20 cellular contexts compared by ENCODE assay signal in genomic region chrX:44332437-44332836, GRCh38. TPM values are rescaled to one million over a fixed set of nuclear protein-coding genes. Genes with fewer than 3 reads are reported as not detected.
A peak's percentile ranks its signal among the peaks of the same experiment; 100 is the strongest.
DNase-seq lines count a peak whose midpoint lies in the region; ATAC-seq, FAIRE-seq and TF ChIP-seq lines count a peak whose summit lies in the region.
"Had no signal": no experiment of that assay in that cellular context is flagged by ENCODE, and none has a peak within 500 bp of the region (broad histone marks: within the 10 kb centered on the region; RNA-seq: fewer than 3 reads in every experiment).

No MANE protein-coding gene starts in this region.

- H3K36me3 ChIP-seq in endodermal cell (ENCODE audit: control insufficient read depth, insufficient read depth, low read length) (no peaks in the 10 kb centered on the region), iPS-18a (ENCODE audit: control insufficient read depth, low read depth, low read length) (no peaks in the 10 kb centered on the region), suprapubic skin (no peaks in the 10 kb centered on the region)
- H3K36me3 ChIP-seq: BLaER1 had no signal

- no peak overlapping the region for H4K8ac ChIP-seq in H9 (replicated peaks; ENCODE audit: insufficient read length, low read depth, low read length)

- H3K4ac ChIP-seq in H9 (ENCODE audit: low read depth, low read length) = no peak overlapping the region

- H3K4me3 Mint-ChIP-seq in H9 (no peak overlapping the region), endodermal cell (no peak overlapping the region)
- H3K4me3 Mint-ChIP-seq: CD14-positive monocyte; CD4-positive, alpha-beta memory T cell had no signal

- H3K9me3 ChIP-seq in A549 (no peaks in the 10 kb centered on the region), H9 (ENCODE audit: control insufficient read depth, low read depth, low read length) (no peaks in the 10 kb centered on the region), endodermal cell (ENCODE audit: control insufficient read depth, low read length) (no peaks in the 10 kb centered on the region), iPS-18a (ENCODE audit: control insufficient read depth, low read depth, low read length) (no peaks in the 10 kb centered on the region), suprapubic skin (no peaks in the 10 kb centered on the region)

- H3K27ac ChIP-seq in A549 (no peak overlapping the region), H9 (ENCODE audit: insufficient read length, low read depth, low read length) (no peak overlapping the region), endodermal cell (ENCODE audit: low read depth, low read length) (no peak overlapping the region), iPS-18a (ENCODE audit: low read length) (peak overlapping the region; percentile 41), suprapubic skin (no peak overlapping the region)
- H3K27ac ChIP-seq: 22Rv1, BLaER1, HL-60 had no signal

- no peak overlapping the region for H2BK20ac ChIP-seq in H9 (ENCODE audit: low read depth, low read length, poor library complexity, severe bottlenecking)

- H3T11ph ChIP-seq in H9 (ENCODE audit: low read length) = no peak overlapping the region

- no peak overlapping the region for H2BK15ac ChIP-seq in H9 (ENCODE audit: low read depth, low read length)

- H3K18ac ChIP-seq in H9 (ENCODE audit: insufficient read length, low read depth, low read length) = no peak overlapping the region

- H4K20me1 ChIP-seq in H9 (ENCODE audit: control insufficient read depth, insufficient read depth, insufficient read length) = no peaks in the 10 kb centered on the region
- H4K20me1 ChIP-seq: BLaER1 had no signal

- no peak overlapping the region for H2AFZ ChIP-seq in H9 (ENCODE audit: low read length)

- no peak for TF ChIP-seq EP300 in A549 (IDR thresholded peaks at IDR 0.05)
- TF ChIP-seq EP300 in suprapubic skin (IDR thresholded peaks at IDR 0.05) = no peak

- peak; percentile 23 for FAIRE-seq in A549 (lab: Jason Lieb, UNC)

- no peaks in the 10 kb centered on the region for H3K23me2 ChIP-seq in H9 (ENCODE audit: insufficient read length, low read depth, low read length, poor library complexity, severe bottlenecking)

- DNase-seq in A549 (ENCODE audit: low read depth in 1 of 2, low spot score in 1 of 2) = no peak
- DNase-seq in H9 = peak; percentile 30
- DNase-seq in endodermal cell = peak; percentile 40
- no peak for DNase-seq in cortex of kidney (lab: John Stamatoyannopoulos, UW)
- DNase-seq in KG1 (lab: John Stamatoyannopoulos, UW) = no peak
- DNase-seq in suprapubic skin (ENCODE audit: low spot score in 2 of 2) = no peak
- DNase-seq: CD4-positive, alpha-beta memory T cell; DMS153; DMS79; GF-D8; GOT3; HCEC 1CT; IMR-90 had no signal

- POLR2A ChIA-PET in A549 (lab: Yijun Ruan, JAX) = no interaction called here

- no peak overlapping the region for H3K56ac ChIP-seq in H9 (ENCODE audit: insufficient read length, low read depth, low read length)

- H4K91ac ChIP-seq in H9 (ENCODE audit: insufficient read length, low read depth, low read length) = no peak overlapping the region

- H2AK5ac ChIP-seq in H9 (ENCODE audit: insufficient read length, low read length) = no peak overlapping the region

- no peaks in the 10 kb centered on the region for H3K27me3 ChIP-seq in H9 (ENCODE audit: insufficient read depth, low read length)
- H3K27me3 ChIP-seq in endodermal cell (ENCODE audit: control insufficient read depth, insufficient read depth, low read length, poor library complexity, severe bottlenecking) = no peaks in the 10 kb centered on the region
- H3K27me3 ChIP-seq in iPS-18a (ENCODE audit: control insufficient read depth, insufficient read depth, low read length) = no peaks in the 10 kb centered on the region
- H3K27me3 ChIP-seq in suprapubic skin = no peaks in the 10 kb centered on the region
- H3K27me3 ChIP-seq: BLaER1 had no signal

- H3K4me1 Mint-ChIP-seq in H9 (peaks cover 7 to 9% of the 10 kb centered on the region in 2 experiments; a peak in 3 of 4 replicates), endodermal cell (no peaks in the 10 kb centered on the region)

- H3K23ac ChIP-seq in H9 (ENCODE audit: insufficient read length, low read depth, low read length) = no peak overlapping the region

- H3K79me1 ChIP-seq in H9 (ENCODE audit: insufficient read depth, low read depth, low read length, poor library complexity, severe bottlenecking) = no peaks in the 10 kb centered on the region

- peaks cover 41 to 54% of the 10 kb centered on the region in 2 experiments for H3K9me3 Mint-ChIP-seq in H9
- H3K9me3 Mint-ChIP-seq in endodermal cell = peaks cover 49% of the 10 kb centered on the region

- TF ChIP-seq CTCF in A549 (IDR thresholded peaks at IDR 0.05) = no peak
- TF ChIP-seq CTCF in H9 (conservative IDR thresholded peaks at IDR 0.05) = no peak
- TF ChIP-seq CTCF in endodermal cell (conservative IDR thresholded peaks at IDR 0.05) = no peak
- no peak for TF ChIP-seq CTCF in suprapubic skin (IDR thresholded peaks at IDR 0.05)

- H3K36me3 Mint-ChIP-seq in H9 (ENCODE audit: insufficient read depth in 1 of 3, low read depth in 3 of 3) = peaks cover 2 to 9% (median 3%) of the 10 kb centered on the region in 3 experiments; a peak in 2 of 7 replicates
- no peaks in the 10 kb centered on the region for H3K36me3 Mint-ChIP-seq in endodermal cell (ENCODE audit: low read depth)
- H3K36me3 Mint-ChIP-seq: CD14-positive monocyte; CD4-positive, alpha-beta memory T cell had no signal

- CTCF ChIA-PET in A549 (lab: Yijun Ruan, JAX) = no interaction called here

- no peak overlapping the region for H2BK120ac ChIP-seq in H9 (ENCODE audit: low read depth, low read length, poor library complexity, severe bottlenecking)

- no peak overlapping the region for H4K5ac ChIP-seq in H9 (ENCODE audit: insufficient read length, low read depth, low read length)

- 0% methylated on average over 1 of the region's 1 CpG for WGBS in A549 (ENCODE audit: missing lambda C conversion rate)
- WGBS in H9 (ENCODE audit: extremely low coverage, insufficient read length, low lambda C conversion rate) = no CpG with 5 or more reads among the region's 1 CpG
- 0% methylated on average over 1 of the region's 1 CpG; no CpG with 5 or more reads in 1 of the 2 experiments for WGBS in endodermal cell (ENCODE audit: insufficient coverage in 1 of 2, insufficient read length in 1 of 2), 2 experiments
- WGBS in suprapubic skin = 0% methylated on average over 1 of the region's 1 CpG

- H3K14ac ChIP-seq in H9 (ENCODE audit: insufficient read depth, low read length) = no peak overlapping the region

- H3K27ac Mint-ChIP-seq in H9 (peak overlapping the region in 2 of 3 experiments; percentile 1 to 71; a peak in 4 of 7 replicates), endodermal cell (no peak overlapping the region)
- H3K27ac Mint-ChIP-seq: CD14-positive monocyte; CD4-positive, alpha-beta memory T cell had no signal

- no peak overlapping the region for H3K4me2 ChIP-seq in A549
- H3K4me2 ChIP-seq in H9 (ENCODE audit: insufficient read depth, insufficient read length, low read length) = no peak overlapping the region
- H3K4me2 ChIP-seq: BLaER1 had no signal

- H2BK5ac ChIP-seq in H9 (ENCODE audit: insufficient read length, low read length) = no peak overlapping the region

- no peaks in the 10 kb centered on the region for H3K79me2 ChIP-seq in H9 (ENCODE audit: insufficient read depth, low read length)

- H2BK12ac ChIP-seq in H9 (ENCODE audit: insufficient read length, low read depth, low read length) = no peak overlapping the region

- H3K4me1 ChIP-seq in A549 (no peaks in the 10 kb centered on the region), H9 (ENCODE audit: insufficient read depth, low read length) (peaks cover 2% of the 10 kb centered on the region; the same call in 1 of the 2 replicates), endodermal cell (ENCODE audit: control insufficient read depth, insufficient read depth, low read length) (no peaks in the 10 kb centered on the region), iPS-18a (ENCODE audit: control insufficient read depth, low read depth, low read length) (peaks cover 3% of the 10 kb centered on the region), suprapubic skin (no peaks in the 10 kb centered on the region)

- TF ChIP-seq POLR2A in A549 (IDR thresholded peaks at IDR 0.05; ENCODE audit: low read length) = no peak
- no peak for TF ChIP-seq POLR2A in suprapubic skin (IDR thresholded peaks at IDR 0.05)

- no peak for ATAC-seq in A549
- ATAC-seq in activated CD4-positive, CD25-positive, alpha-beta regulatory T cell treated with anti-CD3 and anti-CD28 coated beads, Interleukin-2, amount 50 U/mL, for 24 hours = no peak

- H3K27me3 Mint-ChIP-seq in H9 (ENCODE audit: low read depth) (no peaks in the 10 kb centered on the region), endodermal cell (ENCODE audit: insufficient read depth) (no peaks in the 10 kb centered on the region)
- H3K27me3 Mint-ChIP-seq: CD4-positive, alpha-beta memory T cell had no signal

- no peak overlapping the region for H3K9ac ChIP-seq in H9 (ENCODE audit: extremely low read depth, insufficient read length, low read length)
- H3K9ac ChIP-seq in endodermal cell (ENCODE audit: extremely low read depth, low read length, poor library complexity, severe bottlenecking) = no peak overlapping the region
- H3K9ac ChIP-seq in iPS-18a (ENCODE audit: low read length) = no peak overlapping the region
- H3K9ac ChIP-seq: BLaER1 had no signal

- H3K4me3 ChIP-seq in A549 (no peak overlapping the region), endodermal cell (ENCODE audit: low read length) (no peak overlapping the region), iPS-18a (ENCODE audit: low read length) (no peak overlapping the region), suprapubic skin (no peak overlapping the region)
- H3K4me3 ChIP-seq: BLaER1 had no signal

- no peak for TF ChIP-seq RAD21 in A549 (conservative IDR thresholded peaks at IDR 0.05 in 1 of 2, IDR thresholded peaks at IDR 0.05 in 1 of 2)

TF ChIP-seq in A549, 52 proteins besides CTCF, POLR2A, EP300 and RAD21:
- TF ChIP-seq CBX8 (IDR thresholded peaks at IDR 0.05) = no peak

RNA-seq across cellular contexts. Expression of gene EFHC2, which starts 11.0 kb away (rescaled TPM):
- polyA plus RNA-seq in A549 (2011; rRNA removed) (0.66 and 0.80 TPM in 2 replicates), A549 (2017; fragmentation: RNase III; extraction: RNeasy Plus Mini Kit Qiagen cat#74134 plus additional on column Dnase treatment) (0.31 to 0.48 TPM (median 0.37 TPM) in 3 replicates)
- 0.05 and 0.12 TPM in 2 replicates for polyA plus RNA-seq in A549 (2012; cell fraction: cytosol; rRNA removed)
- polyA plus RNA-seq in A549 (2012; cell fraction: nucleus; rRNA removed) = 0.02 and 0.11 TPM in 2 replicates
- 0.12 and 0.19 TPM in 2 replicates for polyA minus RNA-seq in A549 (2011; rRNA and poly(A)+ RNA removed)
- total RNA-seq in H9 (2021) (0.68 and 1.1 TPM in 2 replicates), endodermal cell (1 to 10 TPM; 1.3 to 2.2 TPM), suprapubic skin (10 to 100 TPM in 2 of 4 donors, 1 to 10 TPM in 2; 5.1 to 16.1 (median 8.9) TPM)
- polyA plus RNA-seq in endodermal cell (2013, experiment 1 of 2) = 0.50 TPM
- 0.50 TPM for polyA plus RNA-seq in endodermal cell (2013, experiment 2 of 2)
- total RNA-seq: HT1080 had no signal

Comparison
In these comparisons a context has a peak if more than half of its experiments do, and no peak if none do; other contexts are left out.
1. DNase-seq: peak in H9 (single experiment) and endodermal cell (single experiment); none in A549 (0 of 2), cortex of kidney (single experiment), KG1 (single experiment) and suprapubic skin (0 of 2).